4 cellular contexts compared by ENCODE assay signal in the genomic region with DNA sequence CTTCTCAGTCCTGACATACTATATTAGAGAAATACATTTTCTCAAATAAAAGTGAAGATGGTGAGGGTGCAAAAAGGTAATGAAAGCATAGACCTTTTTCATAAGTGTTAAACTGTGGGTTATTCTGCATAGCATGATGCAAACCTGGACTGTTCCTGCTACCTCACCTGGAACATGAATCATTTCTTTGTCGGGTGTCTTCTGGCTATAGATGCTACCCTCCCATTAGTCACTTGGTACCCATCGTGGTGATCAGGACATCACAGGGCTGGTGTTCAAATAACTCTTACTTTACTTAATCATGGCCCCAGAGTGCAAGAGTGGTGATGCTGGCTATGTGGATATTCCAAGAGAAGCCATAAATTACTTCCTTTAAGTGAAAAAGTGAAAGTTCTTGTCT.
"Had no signal": no experiment of that assay in that cellular context is flagged by ENCODE, and none has a peak within 500 bp of the region (broad histone marks: within the 10 kb centered on the region; RNA-seq: fewer than 3 reads in every experiment).

No MANE protein-coding gene starts in this region.

- ATAC-seq: GM23338 had no signal

- DNase-seq: H9, HCEC 1CT, IMR-90 had no signal

- H3K4me3 ChIP-seq: GM23338 had no signal

- H2AFZ ChIP-seq: GM23338 had no signal

- H3K4me2 ChIP-seq: GM23338 had no signal
